ENCODE assay signal across 1 cellular context in the genomic region with DNA sequence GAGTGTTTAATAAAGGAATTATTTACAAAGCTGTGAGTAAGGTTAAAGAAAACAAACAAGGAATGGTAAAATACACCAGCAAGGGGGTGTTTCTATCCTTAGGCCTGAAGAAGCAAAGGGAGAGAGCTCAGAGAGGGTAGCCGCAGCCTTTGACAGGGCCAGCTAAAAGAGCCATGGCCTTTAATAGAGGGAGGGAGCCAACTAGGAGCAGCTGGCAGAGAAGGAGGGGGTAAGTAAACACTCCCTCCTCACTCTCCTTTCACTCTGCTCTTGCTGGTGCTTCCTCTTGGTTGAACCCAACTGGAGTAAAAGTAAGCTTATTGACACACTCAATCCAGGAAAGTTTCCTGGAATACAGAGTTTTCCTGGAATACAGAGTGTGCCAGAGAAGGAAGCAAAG.
TF ChIP-seq lines count a peak whose summit lies in the region.

No MANE protein-coding gene starts in this region.

TF ChIP-seq in WTC11, 78 proteins besides CTCF, POLR2A, EP300 and RAD21 (continued from another document):
- no peak for TF ChIP-seq NR3C1 (CRISPR knock-in tag; conservative IDR thresholded peaks at IDR 0.05; ENCODE audit: low read depth)
- TF ChIP-seq AFF4 (CRISPR knock-in tag; IDR thresholded peaks at IDR 0.05; ENCODE audit: borderline replicate concordance): no peak
- TF ChIP-seq, protein P1, sequence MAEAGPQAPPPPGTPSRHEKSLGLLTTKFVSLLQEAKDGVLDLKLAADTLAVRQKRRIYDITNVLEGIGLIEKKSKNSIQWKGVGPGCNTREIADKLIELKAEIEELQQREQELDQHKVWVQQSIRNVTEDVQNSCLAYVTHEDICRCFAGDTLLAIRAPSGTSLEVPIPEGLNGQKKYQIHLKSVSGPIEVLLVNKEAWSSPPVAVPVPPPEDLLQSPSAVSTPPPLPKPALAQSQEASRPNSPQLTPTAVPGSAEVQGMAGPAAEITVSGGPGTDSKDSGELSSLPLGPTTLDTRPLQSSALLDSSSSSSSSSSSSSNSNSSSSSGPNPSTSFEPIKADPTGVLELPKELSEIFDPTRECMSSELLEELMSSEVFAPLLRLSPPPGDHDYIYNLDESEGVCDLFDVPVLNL (CRISPR knock-in tag; IDR thresholded peaks at IDR 0.05; ENCODE audit: borderline replicate concordance, low read depth): no peak
- TF ChIP-seq EMX1 (CRISPR knock-in tag; IDR thresholded peaks at IDR 0.05): no peak
- TF ChIP-seq, protein P2, sequence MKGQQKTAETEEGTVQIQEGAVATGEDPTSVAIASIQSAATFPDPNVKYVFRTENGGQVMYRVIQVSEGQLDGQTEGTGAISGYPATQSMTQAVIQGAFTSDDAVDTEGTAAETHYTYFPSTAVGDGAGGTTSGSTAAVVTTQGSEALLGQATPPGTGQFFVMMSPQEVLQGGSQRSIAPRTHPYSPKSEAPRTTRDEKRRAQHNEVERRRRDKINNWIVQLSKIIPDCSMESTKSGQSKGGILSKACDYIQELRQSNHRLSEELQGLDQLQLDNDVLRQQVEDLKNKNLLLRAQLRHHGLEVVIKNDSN (CRISPR knock-in tag; IDR thresholded peaks at IDR 0.05): no peak
- no peak for TF ChIP-seq ZNF396 (CRISPR knock-in tag; IDR thresholded peaks at IDR 0.05; ENCODE audit: borderline replicate concordance)
- TF ChIP-seq, protein P3, sequence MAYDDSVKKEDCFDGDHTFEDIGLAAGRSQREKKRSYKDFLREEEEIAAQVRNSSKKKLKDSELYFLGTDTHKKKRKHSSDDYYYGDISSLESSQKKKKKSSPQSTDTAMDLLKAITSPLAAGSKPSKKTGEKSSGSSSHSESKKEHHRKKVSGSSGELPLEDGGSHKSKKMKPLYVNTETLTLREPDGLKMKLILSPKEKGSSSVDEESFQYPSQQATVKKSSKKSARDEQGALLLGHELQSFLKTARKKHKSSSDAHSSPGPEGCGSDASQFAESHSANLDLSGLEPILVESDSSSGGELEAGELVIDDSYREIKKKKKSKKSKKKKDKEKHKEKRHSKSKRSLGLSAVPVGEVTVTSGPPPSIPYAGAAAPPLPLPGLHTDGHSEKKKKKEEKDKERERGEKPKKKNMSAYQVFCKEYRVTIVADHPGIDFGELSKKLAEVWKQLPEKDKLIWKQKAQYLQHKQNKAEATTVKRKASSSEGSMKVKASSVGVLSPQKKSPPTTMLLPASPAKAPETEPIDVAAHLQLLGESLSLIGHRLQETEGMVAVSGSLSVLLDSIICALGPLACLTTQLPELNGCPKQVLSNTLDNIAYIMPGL (CRISPR knock-in tag; IDR thresholded peaks at IDR 0.05): no peak
- TF ChIP-seq FOXJ3 (CRISPR knock-in tag; IDR thresholded peaks at IDR 0.05; ENCODE audit: borderline replicate concordance): no peak
